In genomic region chr15:93955197-93955596, GRCh38 we compare ENCODE assay signal across 16 cellular contexts.
A peak's percentile ranks its signal among the peaks of the same experiment; 100 is the strongest.
DNase-seq lines count a peak whose midpoint lies in the region; ATAC-seq and TF ChIP-seq lines count a peak whose summit lies in the region.
"Had no signal": no experiment of that assay in that cellular context is flagged by ENCODE, and none has a peak within 500 bp of the region (broad histone marks: within the 10 kb centered on the region; RNA-seq: fewer than 3 reads in every experiment).

No MANE protein-coding gene starts in this region.

- H3K27me3 ChIP-seq in hepatocyte = peaks cover 3% of the 10 kb centered on the region
- H3K27me3 ChIP-seq: BLaER1 had no signal

- no peak for TF ChIP-seq CTCF in hepatocyte (IDR thresholded peaks at IDR 0.05; ENCODE audit: poor library complexity)

- H3K9me3 ChIP-seq in hepatocyte (ENCODE audit: low read depth) = no peaks in the 10 kb centered on the region
- H3K9me3 ChIP-seq: BLaER1, HAP-1, SK-N-SH had no signal

- DNase-seq in NCI-H510A treated with DMSO at 0.1 percent for 48 hours (lab: John Stamatoyannopoulos, UW) = peak; percentile 54
- DNase-seq in NCI-H510A (lab: John Stamatoyannopoulos, UW) = no peak
- peak; percentile 7 for DNase-seq in DMS153 (lab: John Stamatoyannopoulos, UW)
- peak; percentile 9 for DNase-seq in HuH-7 (ENCODE audit: low spot score)
- peak; percentile 32 for DNase-seq in hepatocyte (ENCODE audit: low spot score)
- DNase-seq: CD4-positive, alpha-beta memory T cell; DND-41; Kasumi-1; MM.1S; NCI-H187 treated with DMSO at 0.1 percent for 48 hours; SHP77 treated with DMSO at 0.1 percent for 48 hours; SK-N-SH had no signal

- 16% methylated on average over 4 of the region's 4 CpGs for WGBS in hepatocyte (ENCODE audit: low lambda C conversion rate, missing lambda C conversion rate)

- no peak overlapping the region for H3K4me2 ChIP-seq in hepatocyte
- H3K4me2 ChIP-seq: BLaER1, SK-N-SH had no signal

- no peak overlapping the region for H2AFZ ChIP-seq in hepatocyte

- no peak for ATAC-seq in HG02678 (IDR thresholded peaks at IDR 0.05; ENCODE audit: unreplicated experiment)
- ATAC-seq in GM21360 (IDR thresholded peaks at IDR 0.05; ENCODE audit: unreplicated experiment) = no peak

- H3K4me3 ChIP-seq in hepatocyte = no peak overlapping the region
- H3K4me3 ChIP-seq: BLaER1, HAP-1 had no signal

- peak overlapping the region; percentile 20 for H3K27ac ChIP-seq in hepatocyte
- H3K27ac ChIP-seq: BLaER1 had no signal

- H4K20me1 ChIP-seq in hepatocyte (ENCODE audit: insufficient read depth, poor library complexity, severe bottlenecking) = no peaks in the 10 kb centered on the region
- H4K20me1 ChIP-seq: BLaER1 had no signal

- no peaks in the 10 kb centered on the region for H3K9me2 ChIP-seq in hepatocyte (replicated peaks; ENCODE audit: insufficient read depth)
- H3K9me2 ChIP-seq: SK-N-SH had no signal

- no peaks in the 10 kb centered on the region for H3K79me2 ChIP-seq in hepatocyte

- no peaks in the 10 kb centered on the region for H3K4me1 ChIP-seq in hepatocyte (ENCODE audit: insufficient read depth)
- H3K4me1 ChIP-seq: BLaER1, HAP-1 had no signal

- no peaks in the 10 kb centered on the region for H3K36me3 ChIP-seq in hepatocyte (replicated peaks; ENCODE audit: insufficient read depth, low read depth)
- H3K36me3 ChIP-seq: BLaER1, HAP-1 had no signal
